Comparison of ENCODE assay signal across 13 cellular contexts in genomic region chr4:143286733-143287570, GRCh38. TPM values are rescaled to one million over a fixed set of nuclear protein-coding genes. Genes with fewer than 3 reads are reported as not detected.
DNase-seq lines count a peak whose midpoint lies in the region; FAIRE-seq and TF ChIP-seq lines count a peak whose summit lies in the region.
"Had no signal": no experiment of that assay in that cellular context is flagged by ENCODE, and none has a peak within 500 bp of the region (broad histone marks: within the 10 kb centered on the region; RNA-seq: fewer than 3 reads in every experiment).

No MANE protein-coding gene starts in this region.

- no peaks in the 10 kb centered on the region for H3K27me3 ChIP-seq in mesenchymal stem cell (ENCODE audit: control insufficient read depth in 1 of 2, insufficient read depth in 1 of 2, low read length in 2 of 2)

- no peak overlapping the region for H3K4me3 Mint-ChIP-seq in type B pancreatic cell
- H3K4me3 Mint-ChIP-seq: immature natural killer cell; stimulated activated naive CD8-positive, alpha-beta T cell treated with anti-CD3 and anti-CD28 coated beads, Interleukin-15, Interleukin-2, amounts not matched to agents 100 ng/mL and 50 ng/mL, for 24 hours had no signal

- H2AK5ac ChIP-seq in mesenchymal stem cell (ENCODE audit: low read length, severe bottlenecking) = no peak overlapping the region

- CTCF ChIA-PET in RWPE1 (lab: Yijun Ruan, JAX) = interaction anchor here (0.9 kb wide), 1 partner anchor 24 kb away, joined by 7 read pairs; no protein-coding TSS in a partner anchor

- H3K27ac Mint-ChIP-seq in type B pancreatic cell = peak overlapping the region; percentile 49
- H3K27ac Mint-ChIP-seq: immature natural killer cell; stimulated activated naive CD8-positive, alpha-beta T cell treated with anti-CD3 and anti-CD28 coated beads, Interleukin-15, Interleukin-2, amounts not matched to agents 100 ng/mL and 50 ng/mL, for 24 hours had no signal

- no peaks in the 10 kb centered on the region for H3K27me3 Mint-ChIP-seq in type B pancreatic cell
- H3K27me3 Mint-ChIP-seq: stimulated activated naive CD8-positive, alpha-beta T cell treated with anti-CD3 and anti-CD28 coated beads, Interleukin-15, Interleukin-2, amounts not matched to agents 100 ng/mL and 50 ng/mL, for 24 hours had no signal

- H2BK5ac ChIP-seq in mesenchymal stem cell (ENCODE audit: low read depth, low read length, poor library complexity, severe bottlenecking) = no peak overlapping the region

- TF ChIP-seq POLR2A in GM12892 (IDR thresholded peaks at IDR 0.05; ENCODE audit: low read depth, low read length) = no peak

- 48% methylated on average over 5 of the region's 7 CpGs for WGBS in mesenchymal stem cell

- H3K9me3 Mint-ChIP-seq in type B pancreatic cell = no peaks in the 10 kb centered on the region
- H3K9me3 Mint-ChIP-seq: immature natural killer cell; stimulated activated naive CD8-positive, alpha-beta T cell treated with anti-CD3 and anti-CD28 coated beads, Interleukin-15, Interleukin-2, amounts not matched to agents 100 ng/mL and 50 ng/mL, for 24 hours had no signal

- no peak overlapping the region for H4K8ac ChIP-seq in mesenchymal stem cell (ENCODE audit: low read length)

- no peak overlapping the region for H2BK120ac ChIP-seq in mesenchymal stem cell (ENCODE audit: low read depth, low read length)

- H2BK12ac ChIP-seq in mesenchymal stem cell (ENCODE audit: low read length in 2 of 2) = no peak overlapping the region

- peaks cover 17% of the 10 kb centered on the region for H3K4me1 Mint-ChIP-seq in type B pancreatic cell (ENCODE audit: unreplicated experiment)
- H3K4me1 Mint-ChIP-seq: immature natural killer cell had no signal

- H3K4me2 ChIP-seq in mesenchymal stem cell (ENCODE audit: low read length, poor library complexity, severe bottlenecking) = peak overlapping the region; percentile 35

- peak overlapping the region in 1 of 2 experiments; percentile 48 for H3K4me3 ChIP-seq in mesenchymal stem cell (ENCODE audit: insufficient read depth in 1 of 2, low read depth in 1 of 2, low read length in 2 of 2)

- no peaks in the 10 kb centered on the region for H3K79me1 ChIP-seq in mesenchymal stem cell (replicated peaks; ENCODE audit: low read length, poor library complexity, severe bottlenecking)

- H2AFZ ChIP-seq in mesenchymal stem cell (ENCODE audit: low read depth, low read length) = no peak overlapping the region

- FAIRE-seq in GM12892 (lab: Jason Lieb, UNC) = no peak
- FAIRE-seq: colon had no signal

- DNase-seq in RWPE1 (ENCODE audit: low spot score) (peak; percentile 57), epithelial cell of prostate (ENCODE audit: low read depth, low spot score) (peak; percentile 31), mesenchymal stem cell (peak; percentile 51), type B pancreatic cell (ENCODE audit: extremely low spot score, unreplicated experiment) (no peak), NCI-H1048 (lab: John Stamatoyannopoulos, UW) (no peak), SK-N-DZ (ENCODE audit: low spot score) (no peak), GM12892 (ENCODE audit: insufficient read length) (no peak)
- no peak for DNase-seq in activated CD4-positive, alpha-beta T cell treated with anti-CD3 and anti-CD28 coated beads for 1 hour
- DNase-seq: immature natural killer cell, NCI-H2227 treated with DMSO at 0.1 percent for 48 hours, SW 1271 had no signal

- no peaks in the 10 kb centered on the region for H3K9me3 ChIP-seq in mesenchymal stem cell (ENCODE audit: control insufficient read depth, low read length)

- no peaks in the 10 kb centered on the region for H3K36me3 Mint-ChIP-seq in type B pancreatic cell
- H3K36me3 Mint-ChIP-seq: immature natural killer cell had no signal

- H3K27ac ChIP-seq in RWPE1 (no peak overlapping the region), epithelial cell of prostate (peak overlapping the region; percentile 73), mesenchymal stem cell (ENCODE audit: low read length, poor library complexity, severe bottlenecking) (peak overlapping the region; percentile 80)

- H3K9ac ChIP-seq in mesenchymal stem cell (ENCODE audit: low read length) = peak overlapping the region; percentile 87

- H3K23ac ChIP-seq in mesenchymal stem cell (ENCODE audit: low read length in 2 of 2) = no peak overlapping the region

- H2BK15ac ChIP-seq in mesenchymal stem cell (ENCODE audit: low read depth, poor library complexity, severe bottlenecking) = no peak overlapping the region

- POLR2A ChIA-PET in RWPE1 (lab: Yijun Ruan, JAX; ENCODE audit: low non-redundant PET) = no interaction called here

- H4K91ac ChIP-seq in mesenchymal stem cell (ENCODE audit: low read length) = no peak overlapping the region

- no peak overlapping the region for H3K18ac ChIP-seq in mesenchymal stem cell (ENCODE audit: low read depth in 1 of 2, low read length in 2 of 2)

- no peaks in the 10 kb centered on the region for H3K4me1 ChIP-seq in mesenchymal stem cell (ENCODE audit: control insufficient read depth, insufficient read depth, low read depth, low read length)

- no peaks in the 10 kb centered on the region for H3K36me3 ChIP-seq in mesenchymal stem cell (ENCODE audit: control insufficient read depth in 1 of 2, insufficient read depth in 2 of 2, low read depth in 1 of 2, low read length in 2 of 2)

- no peak overlapping the region for H3K14ac ChIP-seq in mesenchymal stem cell (ENCODE audit: low read length in 2 of 2)

- no peak overlapping the region for H3K4ac ChIP-seq in mesenchymal stem cell (ENCODE audit: low read depth in 1 of 2, low read length in 2 of 2)

- TF ChIP-seq CTCF in RWPE1 (conservative IDR thresholded peaks at IDR 0.05; ENCODE audit: low read depth) (no peak), type B pancreatic cell (conservative IDR thresholded peaks at IDR 0.05) (no peak)

RNA-seq across cellular contexts. Expression of gene GAB1, which starts 49.7 kb away (rescaled TPM):
- polyA plus RNA-seq in mesenchymal stem cell (2013, experiment 1 of 2) = 13.3 TPM
- 13.7 TPM for polyA plus RNA-seq in mesenchymal stem cell (2013, experiment 2 of 2)
- 27.0 and 33.5 TPM in 2 replicates for total RNA-seq in type B pancreatic cell (ENCODE audit: low replicate concordance)
- polyA plus RNA-seq in SK-N-DZ (2014; cell fraction: cytosol; rRNA removed) = 6.3 and 6.6 TPM in 2 replicates
- polyA plus RNA-seq in SK-N-DZ (2014; cell fraction: nucleus; rRNA removed) = 7.7 and 13.0 TPM in 2 replicates
- 1.8 TPM for polyA plus RNA-seq in GM12892 (2012; ENCODE audit: missing spikeins)

Comparison
In these comparisons a context has a peak if more than half of its experiments do, and no peak if none do; other contexts are left out.
1. DNase-seq: peak in RWPE1 (single experiment), epithelial cell of prostate (single experiment) and mesenchymal stem cell (single experiment); none in type B pancreatic cell (single experiment), NCI-H1048 (single experiment), SK-N-DZ (single experiment), activated CD4-positive, alpha-beta T cell treated with anti-CD3 and anti-CD28 coated beads for 1 hour (single experiment) and GM12892 (single experiment).